In the genomic region with DNA sequence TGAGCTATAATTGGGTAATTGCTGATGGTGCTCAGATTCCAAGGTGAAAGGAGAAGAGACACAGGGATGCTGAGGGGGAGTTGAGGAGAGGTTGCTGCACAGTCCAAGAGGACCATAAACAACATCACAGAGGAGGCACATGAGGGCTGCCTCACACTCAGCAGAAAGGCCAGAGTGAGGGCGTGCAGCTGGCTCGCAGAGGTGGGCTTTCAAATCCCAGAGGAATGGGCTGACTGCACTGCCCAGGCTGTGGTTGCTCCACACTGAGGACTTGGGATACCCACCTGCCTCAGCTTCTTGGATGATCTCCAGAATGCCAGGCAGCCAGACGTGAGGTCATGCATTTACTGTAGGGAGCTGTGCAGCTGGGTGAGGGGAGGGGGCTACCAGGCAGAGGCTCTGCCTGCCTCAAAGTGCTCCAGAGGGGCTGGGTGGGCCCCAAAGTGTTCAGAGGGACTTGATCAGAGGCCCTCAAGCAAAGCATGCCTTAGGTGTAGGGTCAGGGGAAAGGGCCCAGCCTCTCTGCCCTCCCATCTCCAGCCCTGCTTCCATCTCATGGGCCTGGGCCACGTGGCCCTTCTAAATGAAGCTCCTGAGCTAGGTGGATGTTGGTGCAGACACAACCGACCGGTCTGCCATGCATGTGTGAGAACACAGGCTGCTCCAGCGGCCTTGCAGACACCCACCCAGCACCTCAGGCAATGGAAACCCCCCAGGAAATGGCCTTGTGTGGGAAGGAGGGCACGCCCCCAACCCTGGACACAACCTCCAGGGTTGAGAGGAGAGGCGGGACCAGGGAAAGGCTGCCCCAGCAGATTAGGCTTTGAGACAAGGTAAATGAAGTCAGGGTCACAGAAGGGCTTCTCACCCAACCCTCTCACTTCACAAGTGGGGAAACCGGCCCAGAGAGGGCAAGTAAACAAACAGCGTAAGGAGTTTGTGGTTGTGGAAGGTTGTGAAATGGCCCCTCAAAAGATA, we compare ENCODE assay signal across 14 cellular contexts.
"Had no signal": no experiment of that assay in that cellular context is flagged by ENCODE, and none has a peak within 500 bp of the region (broad histone marks: within the 10 kb centered on the region; RNA-seq: fewer than 3 reads in every experiment).

No MANE protein-coding gene starts in this region.

- H3K36me3 ChIP-seq: suprapubic skin had no signal

- H3K4me1 Mint-ChIP-seq: activated naive CD4-positive, alpha-beta T cell treated with anti-CD3 and anti-CD28 coated beads, Interleukin-2, amount 10 ng/mL, durations not matched to agents 7 days and 5 days; central memory CD8-positive, alpha-beta T cell had no signal

- H3K36me3 Mint-ChIP-seq: activated naive CD4-positive, alpha-beta T cell treated with anti-CD3 and anti-CD28 coated beads, Interleukin-2, amount 10 ng/mL, durations not matched to agents 7 days and 5 days; brain; natural killer cell treated with Interleukin-12 subunit alpha and Interleukin-12 subunit beta and Interleukin-15 and Interleukin-18, amount 100 ng/mL, for 72 hours; type B pancreatic cell had no signal

- ATAC-seq: left colon; natural killer cell treated with Interleukin-12 subunit alpha and Interleukin-12 subunit beta and Interleukin-15 and Interleukin-18, amount 100 ng/mL, for 72 hours; sciatic nerve had no signal

- H3K4me3 ChIP-seq: suprapubic skin had no signal

- H3K9me3 ChIP-seq: suprapubic skin had no signal

- H3K27ac ChIP-seq: suprapubic skin had no signal

- H3K9me3 Mint-ChIP-seq: activated naive CD4-positive, alpha-beta T cell treated with anti-CD3 and anti-CD28 coated beads, Interleukin-2, amount 10 ng/mL, durations not matched to agents 7 days and 5 days; activated T-helper 2 cell treated with anti-CD3 and anti-CD28 coated beads, Interferon-gamma antibody, Interleukin-2, Interleukin-4, amounts not matched to agents 10 μg/mL and 5 μg/mL and 100 μg/mL, durations not matched to agents 14 hours and 24 hours and 36 hours; brain; natural killer cell treated with Interleukin-12 subunit alpha and Interleukin-12 subunit beta and Interleukin-15 and Interleukin-18, amount 100 ng/mL, for 72 hours; type B pancreatic cell had no signal

- H3K27ac Mint-ChIP-seq: activated naive CD4-positive, alpha-beta T cell treated with anti-CD3 and anti-CD28 coated beads, Interleukin-2, amount 10 ng/mL, durations not matched to agents 7 days and 5 days; activated T-helper 2 cell treated with anti-CD3 and anti-CD28 coated beads, Interferon-gamma antibody, Interleukin-2, Interleukin-4, amounts not matched to agents 10 μg/mL and 5 μg/mL and 100 μg/mL, durations not matched to agents 14 hours and 24 hours and 36 hours; brain; natural killer cell treated with Interleukin-12 subunit alpha and Interleukin-12 subunit beta and Interleukin-15 and Interleukin-18, amount 100 ng/mL, for 72 hours; type B pancreatic cell had no signal

- H3K4me1 ChIP-seq: suprapubic skin had no signal

- H3K27me3 Mint-ChIP-seq: activated naive CD4-positive, alpha-beta T cell treated with anti-CD3 and anti-CD28 coated beads, Interleukin-2, amount 10 ng/mL, durations not matched to agents 7 days and 5 days had no signal

- H3K4me3 Mint-ChIP-seq: activated naive CD4-positive, alpha-beta T cell treated with anti-CD3 and anti-CD28 coated beads, Interleukin-2, amount 10 ng/mL, durations not matched to agents 7 days and 5 days; brain; central memory CD8-positive, alpha-beta T cell; natural killer cell treated with Interleukin-12 subunit alpha and Interleukin-12 subunit beta and Interleukin-15 and Interleukin-18, amount 100 ng/mL, for 72 hours; type B pancreatic cell had no signal

- DNase-seq: activated CD4-positive, CD25-positive, alpha-beta regulatory T cell; activated naive CD4-positive, alpha-beta T cell treated with anti-CD3 and anti-CD28 coated beads, Interleukin-2, amount 10 ng/mL, durations not matched to agents 7 days and 5 days; dermis blood vessel endothelial cell; erythroblast; glutamatergic neuron; left colon; stimulated activated naive CD4-positive, alpha-beta T cell treated with Interleukin-2 at 50 U/mL for 16 hours had no signal
